In the genomic region with DNA sequence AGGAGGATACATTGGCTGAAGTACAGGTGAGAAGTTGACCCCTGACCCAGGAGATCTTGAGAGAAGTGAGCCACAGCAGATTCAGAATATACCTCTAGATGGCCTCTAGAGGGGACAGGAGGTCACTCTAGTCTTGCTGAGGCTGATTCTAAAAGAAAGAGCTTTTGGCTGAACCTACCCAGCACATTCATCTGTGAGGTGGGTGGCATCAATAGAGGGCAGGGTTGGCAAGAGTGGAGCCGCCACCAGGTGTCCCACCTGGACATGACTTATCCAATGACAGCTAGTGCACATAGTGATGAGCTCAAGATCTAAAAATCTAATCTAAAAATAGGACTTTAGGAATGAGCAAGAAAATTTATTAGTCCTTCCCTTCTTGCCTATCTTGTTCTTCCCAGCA, we compare ENCODE assay signal across 12 cellular contexts. TPM values are rescaled to one million over a fixed set of nuclear protein-coding genes. Genes with fewer than 3 reads are reported as not detected.
A peak's percentile ranks its signal among the peaks of the same experiment; 100 is the strongest.
DNase-seq lines count a peak whose midpoint lies in the region; ATAC-seq, FAIRE-seq and TF ChIP-seq lines count a peak whose summit lies in the region.
"Had no signal": no experiment of that assay in that cellular context is flagged by ENCODE, and none has a peak within 500 bp of the region (broad histone marks: within the 10 kb centered on the region; RNA-seq: fewer than 3 reads in every experiment).

No MANE protein-coding gene starts in this region.

- H3K9me1 ChIP-seq in K562 (ENCODE audit: control insufficient read depth, insufficient read depth, low read length) = no peaks in the 10 kb centered on the region

- H3K4me3 ChIP-seq in K562 (no peak overlapping the region), body of pancreas (no peak overlapping the region)

- intact Hi-C loops in K562 (cut with micrococcal nuclease) (loop anchor here (10.0 kb wide), 1 partner anchor 122 kb away; no protein-coding TSS in a partner anchor), body of pancreas (cut with DNase I) (no loop called here)

- no peak overlapping the region for H2AFZ ChIP-seq in K562 (ENCODE audit: low read depth, low read length)

- TF ChIP-seq POLR2A in K562 (conservative IDR thresholded peaks at IDR 0.05) (no peak), GM12891 (IDR thresholded peaks at IDR 0.05; ENCODE audit: low read depth, low read length) (no peak), body of pancreas (IDR thresholded peaks at IDR 0.05) (no peak)

- no peak for TF ChIP-seq EP300 in Ishikawa (IDR thresholded peaks at IDR 0.05; ENCODE audit: borderline replicate concordance)
- TF ChIP-seq EP300 in K562 (IDR thresholded peaks at IDR 0.05; ENCODE audit: low read length) = no peak

- H3K27me3 ChIP-seq in K562 (ENCODE audit: control insufficient read depth in 2 of 2, insufficient read depth in 2 of 2, low read length in 2 of 2) (peaks cover 6 to 50% of the 10 kb centered on the region in 2 experiments; a peak in 4 of 5 replicates), body of pancreas (no peaks in the 10 kb centered on the region)

- peak in 2 of 3 experiments; percentile 9 to 12; a peak in 2 of 6 replicates for TF ChIP-seq CTCF in K562 (IDR thresholded peaks at IDR 0.05 in 2 of 3, conservative IDR thresholded peaks at IDR 0.05 in 1 of 3; ENCODE audit: insufficient read depth in 2 of 3, low read depth in 1 of 3, low read length in 3 of 3)
- TF ChIP-seq CTCF in body of pancreas (IDR thresholded peaks at IDR 0.05) = peak in 1 of 7 experiments; percentile 8

- no peak for ATAC-seq in K562
- ATAC-seq in body of pancreas = no peak

- H3K4me2 ChIP-seq in K562 (ENCODE audit: insufficient read depth, low read length) = no peak overlapping the region

- H3K9me3 ChIP-seq in K562 (replicated peaks; ENCODE audit: control insufficient read depth, insufficient read depth, low read depth, low read length) (no peaks in the 10 kb centered on the region), body of pancreas (no peaks in the 10 kb centered on the region)

- FAIRE-seq in K562 (lab: Jason Lieb, UNC) (no peak), GM12891 (lab: Jason Lieb, UNC) (no peak)
- FAIRE-seq: G401.6, GM19239 had no signal

- BruUV-seq in K562 (replicated peaks; lab: Mats Ljungman, UMichigan) = no TSS peak

- DNase-seq in NCI-H748 (lab: John Stamatoyannopoulos, UW; ENCODE audit: unreplicated experiment) = peak; percentile 35
- DNase-seq in NCI-H748 treated with DMSO at 0.1 percent for 48 hours (lab: John Stamatoyannopoulos, UW) = no peak
- DNase-seq in K562 (ENCODE audit: extremely low read depth in 1 of 4, low spot score in 3 of 4) = no peak
- peak; percentile 13 for DNase-seq in midbrain (lab: John Stamatoyannopoulos, UW)
- no peak for DNase-seq in NCI-H510A (lab: John Stamatoyannopoulos, UW)
- DNase-seq in GM12891 (ENCODE audit: insufficient read length, low spot score) = no peak
- DNase-seq in body of pancreas = no peak
- DNase-seq: activated T-cell treated with anti-CD3 and anti-CD28 coated beads, Interleukin-2, amount 50 U/mL, for 1 hour had no signal

- TF ChIP-seq RAD21 in Ishikawa (IDR thresholded peaks at IDR 0.05; ENCODE audit: low read depth) (peak; percentile 2; the same call in 1 of the 2 replicates), K562 (CRISPR knock-in tag; conservative IDR thresholded peaks at IDR 0.05 in 1 of 2, IDR thresholded peaks at IDR 0.05 in 1 of 2) (no peak; a peak in 1 of 4 replicates)

- POLR2A ChIA-PET in K562 (lab: Yijun Ruan, JAX) = interaction anchor here (0.6 to 1.1 kb wide), 5 partner anchors 12 to 59 kb away, joined by 3 to 5 read pairs (median 4); no protein-coding TSS in a partner anchor

- no peak overlapping the region for H3K9ac ChIP-seq in K562 (ENCODE audit: insufficient read depth in 1 of 2, low read depth in 2 of 2, low read length in 2 of 2)

- 0% methylated on average over 1 of the region's 1 CpG for WGBS in K562 (ENCODE audit: insufficient coverage, low coverage, missing lambda C conversion rate)
- WGBS in body of pancreas, 2 donors = 90 to 100% methylated on average over 1 of the region's 1 CpG

- H3K36me3 ChIP-seq in K562 (ENCODE audit: control insufficient read depth, insufficient read depth, low read length) (no peaks in the 10 kb centered on the region), body of pancreas (replicated peaks in 1 of 2; ENCODE audit: insufficient read depth in 1 of 2, low read depth in 2 of 2) (no peaks in the 10 kb centered on the region)

- in situ Hi-C loops in K562 (cut with MboI) = loop anchor here (5.0 kb wide), 1 partner anchor 90 kb away; no protein-coding TSS in a partner anchor

- no peaks in the 10 kb centered on the region for H4K20me1 ChIP-seq in K562 (replicated peaks; ENCODE audit: control insufficient read depth, insufficient read depth, low read length)

- H3K4me1 ChIP-seq in K562 (replicated peaks in 1 of 2; ENCODE audit: control insufficient read depth in 2 of 2, insufficient read depth in 2 of 2, low read length in 2 of 2) = no peaks in the 10 kb centered on the region
- H3K4me1 ChIP-seq in body of pancreas = no peaks in the 10 kb centered on the region

- CTCF ChIA-PET in K562 (lab: Yijun Ruan, JAX; ENCODE audit: low intra/inter-chr PET ratio) = interaction anchor here (1.2 to 1.4 kb wide), 2 partner anchors 94 to 96 kb away, joined by 4 to 7 read pairs; no protein-coding TSS in a partner anchor

- H3K27ac ChIP-seq in K562 (ENCODE audit: extremely low read depth, low read depth, low read length) = no peak overlapping the region
- no peak overlapping the region for H3K27ac ChIP-seq in body of pancreas

- no peaks in the 10 kb centered on the region for H3K79me2 ChIP-seq in K562 (ENCODE audit: control insufficient read depth, insufficient read depth, low read length)

TF ChIP-seq in K562, 482 proteins besides CTCF, POLR2A, EP300 and RAD21:
- TF ChIP-seq NFATC3 (IDR thresholded peaks at IDR 0.05) = no peak

TF ChIP-seq in GM12891, 5 proteins besides CTCF, POLR2A, EP300 and RAD21:
- TF ChIP-seq POU2F2 (IDR thresholded peaks at IDR 0.05; ENCODE audit: low read depth, low read length) = no peak
- TF ChIP-seq TAF1 (IDR thresholded peaks at IDR 0.05; ENCODE audit: low read depth, low read length) = no peak
- TF ChIP-seq SPI1 (IDR thresholded peaks at IDR 0.05; ENCODE audit: low read depth, low read length) = no peak
- TF ChIP-seq PAX5 (IDR thresholded peaks at IDR 0.05; ENCODE audit: insufficient read depth, low read length, severe bottlenecking) = no peak
- no peak for TF ChIP-seq POLR2AphosphoS5 (IDR thresholded peaks at IDR 0.05; ENCODE audit: low read depth, low read length)

RNA-seq across cellular contexts. Expression of gene CYP19A1, which starts 51.6 kb away (rescaled TPM):
- total RNA-seq in K562 (2011; cell fraction: chromatin; rRNA removed; ENCODE audit: low replicate concordance) = not detected in 2 replicates
- not detected in 2 replicates for total RNA-seq in K562 (2011; cell fraction: nucleolus; rRNA removed)
- total RNA-seq in K562 (2011; cell fraction: nucleoplasm; rRNA removed) = not detected in 2 replicates
- total RNA-seq in K562 (2014; rRNA removed) (0.16 TPM in 1 of 2 replicates, not detected in the other), K562 (2014; rRNA removed; fragmentation: Illumina TruSeq; extraction: Trizol) (0.35 TPM in 1 of 2 replicates, not detected in the other), K562 (2015; rRNA removed; fragmentation: Illumina TruSeq; extraction: Trizol) (0.18 TPM in 1 of 2 replicates, not detected in the other), K562 (2021) (0.44 and 1.6 TPM in 2 replicates), body of pancreas (under 1 TPM in 1 of 2 donors, not detected in 1; 0.26 TPM)
- polyA plus RNA-seq in K562 (2011; rRNA removed) (0.03 and 0.50 TPM in 2 replicates), K562 (2014; fragmentation: Illumina TruSeq; extraction: Trizol) (0.16 and 0.43 TPM in 2 replicates), K562 (2014; fragmentation: Nextera tagmentation; extraction: Ambion mirVana) (under 1 TPM; 0.55 to 0.63 TPM), K562 (2014; rRNA removed) (not detected in 2 replicates)
- not detected in 2 replicates for polyA plus RNA-seq in K562 (2011; cell fraction: cytosol; rRNA removed)
- 0.27 TPM in 1 of 2 replicates, not detected in the other for polyA plus RNA-seq in K562 (2011; cell fraction: nucleus; rRNA removed)
- 0.21 and 1.1 TPM in 2 replicates for polyA plus RNA-seq in K562 (2012)
- polyA minus RNA-seq in K562 (2011; rRNA and poly(A)+ RNA removed) = not detected in 2 replicates
- not detected in 2 replicates for polyA minus RNA-seq in K562 (2011; cell fraction: cytosol; rRNA and poly(A)+ RNA removed)
- polyA minus RNA-seq in K562 (2011; cell fraction: nucleus; rRNA and poly(A)+ RNA removed) = 0.40 TPM in 1 of 2 replicates, not detected in the other
- polyA plus RNA-seq in GM12891 (2012; ENCODE audit: low read depth, missing spikeins) = 0.04 TPM
- total RNA-seq: neural crest cell had no signal

RNA-seq across cellular contexts. Expression of gene GLDN, which starts 54.6 kb away (rescaled TPM):
- 0.12 and 0.32 TPM in 2 replicates for total RNA-seq in K562 (2011; cell fraction: chromatin; rRNA removed; ENCODE audit: low replicate concordance)
- 0.13 and 0.33 TPM in 2 replicates for total RNA-seq in K562 (2011; cell fraction: nucleolus; rRNA removed)
- 0.22 TPM in 1 of 2 replicates, not detected in the other for total RNA-seq in K562 (2011; cell fraction: nucleoplasm; rRNA removed)
- total RNA-seq in K562 (2014; rRNA removed) (0.05 and 0.33 TPM in 2 replicates), K562 (2014; rRNA removed; fragmentation: Illumina TruSeq; extraction: Trizol) (0.19 and 0.22 TPM in 2 replicates), K562 (2015; rRNA removed; fragmentation: Illumina TruSeq; extraction: Trizol) (0.19 and 0.33 TPM in 2 replicates), K562 (2021) (0.18 and 0.31 TPM in 2 replicates), body of pancreas (1 to 10 TPM; 2.6 to 5.6 TPM)
- polyA plus RNA-seq in K562 (2011; rRNA removed) (0.21 and 0.23 TPM in 2 replicates), K562 (2014; fragmentation: Illumina TruSeq; extraction: Trizol) (0.21 and 0.22 TPM in 2 replicates), K562 (2014; fragmentation: Nextera tagmentation; extraction: Ambion mirVana) (under 1 TPM; 0.07 to 0.10 TPM), K562 (2014; rRNA removed) (0.05 and 0.77 TPM in 2 replicates)
- 0.09 and 0.10 TPM in 2 replicates for polyA plus RNA-seq in K562 (2011; cell fraction: cytosol; rRNA removed)
- polyA plus RNA-seq in K562 (2011; cell fraction: nucleus; rRNA removed) = 0.31 and 0.36 TPM in 2 replicates
- polyA plus RNA-seq in K562 (2012) = 0.17 and 0.65 TPM in 2 replicates
- polyA minus RNA-seq in K562 (2011; rRNA and poly(A)+ RNA removed) = 0.21 and 0.42 TPM in 2 replicates
- not detected in 2 replicates for polyA minus RNA-seq in K562 (2011; cell fraction: cytosol; rRNA and poly(A)+ RNA removed)
- 0.22 and 0.40 TPM in 2 replicates for polyA minus RNA-seq in K562 (2011; cell fraction: nucleus; rRNA and poly(A)+ RNA removed)
- not detected for polyA plus RNA-seq in GM12891 (2012; ENCODE audit: low read depth, missing spikeins)

Comparison
In these comparisons a context has a peak if more than half of its experiments do, and no peak if none do; other contexts are left out.
1. DNase-seq: peak in NCI-H748 (single experiment) and midbrain (single experiment); none in NCI-H748 treated with DMSO at 0.1 percent for 48 hours (single experiment), K562 (0 of 4), NCI-H510A (single experiment), GM12891 (single experiment) and body of pancreas (0 of 4).